7 cellular contexts compared by ENCODE assay signal in genomic region chr12:32533506-32533905, GRCh38.
DNase-seq lines count a peak whose midpoint lies in the region; ATAC-seq and TF ChIP-seq lines count a peak whose summit lies in the region.
"Not testable (repeated sequence)": the region's sequence is repeated elsewhere in the genome, so short reads cannot be mapped to it uniquely, and the experiment has no call there.

No MANE protein-coding gene starts in this region.

- not testable (repeated sequence) for H3K4me3 ChIP-seq in breast epithelium
- H3K4me3 ChIP-seq in gastroesophageal sphincter (peak overlapping the region; percentile 47 to 69), mucosa of rectum (ENCODE audit: low read length in 2 of 2) (peak overlapping the region; percentile 59 to 73), psoas muscle (peak overlapping the region; percentile 68)

- TF ChIP-seq POLR2A in breast epithelium (IDR thresholded peaks at IDR 0.05); gastroesophageal sphincter (IDR thresholded peaks at IDR 0.05): not testable (repeated sequence)

- WGBS in gastroesophageal sphincter (ENCODE audit: low coverage in 1 of 2), 2 donors, result 25 to 55% methylated on average over 9 to 10 of the region's 10 CpGs
- WGBS in psoas muscle, 3 donors, result 50 to 74% (median 53%) methylated on average over 10 of the region's 10 CpGs

- H3K27ac Mint-ChIP-seq in HFFc6, result peak overlapping the region; percentile 53; the same call in 1 of the 2 replicates

- H3K36me3 Mint-ChIP-seq in HFFc6 (ENCODE audit: low read depth), result not testable (repeated sequence)

- not testable (repeated sequence) for H3K27me3 ChIP-seq in breast epithelium; gastroesophageal sphincter; mucosa of rectum (ENCODE audit: control insufficient read depth in 2 of 2, insufficient read depth in 2 of 2, low read length in 2 of 2); psoas muscle (ENCODE audit: insufficient read depth in 3 of 3, low read length in 2 of 3)

- H3K27ac ChIP-seq in RWPE1, result peak overlapping the region; percentile 55
- peak overlapping the region; percentile 74 for H3K27ac ChIP-seq in breast epithelium
- peak overlapping the region; percentile 45 to 83 (median 80) for H3K27ac ChIP-seq in gastroesophageal sphincter
- peak overlapping the region; percentile 74 to 79 for H3K27ac ChIP-seq in mucosa of rectum (ENCODE audit: low read depth in 2 of 2, low read length in 2 of 2)
- H3K27ac ChIP-seq in psoas muscle, result peak overlapping the region; percentile 90
- peak overlapping the region; percentile 27 for H3K27ac ChIP-seq in temporal lobe (ENCODE audit: low read depth, low read length)

- not testable (repeated sequence) for DNase-seq in HFFc6; RWPE1 (ENCODE audit: low spot score); breast epithelium (ENCODE audit: low spot score in 2 of 2); psoas muscle

- H3K4me3 Mint-ChIP-seq in HFFc6, result not testable (repeated sequence)

- H3K9me3 ChIP-seq in breast epithelium; gastroesophageal sphincter; mucosa of rectum (ENCODE audit: control insufficient read depth in 2 of 2, low read length in 2 of 2); psoas muscle: not testable (repeated sequence)

- peak overlapping the region in 1 of 2 donors; percentile 57 for H3K9ac ChIP-seq in mucosa of rectum (ENCODE audit: low read depth in 1 of 2, low read length in 2 of 2)

- intact Hi-C loops in breast epithelium (cut with DNase I; ENCODE audit: low total_unique reads); psoas muscle (cut with DNase I): not testable (repeated sequence)

- POLR2A ChIA-PET in RWPE1 (lab: Yijun Ruan, JAX; ENCODE audit: low non-redundant PET), result not testable (repeated sequence)

- ATAC-seq in gastroesophageal sphincter, result not testable (repeated sequence)
- ATAC-seq in psoas muscle, result peak in 1 of 4 donors; percentile 17

- CTCF ChIA-PET in RWPE1 (lab: Yijun Ruan, JAX), result interaction anchor here (1.4 kb wide), 1 partner anchor 78 kb away, joined by 4 read pairs; no protein-coding TSS in a partner anchor

- H3K4me1 ChIP-seq in breast epithelium (peaks cover 0 to 11% of the 10 kb centered on the region in 2 donors), gastroesophageal sphincter (peaks cover 0 to 63% (median 6%) of the 10 kb centered on the region in 3 donors), mucosa of rectum (ENCODE audit: control insufficient read depth in 2 of 2, insufficient read depth in 2 of 2, low read length in 2 of 2) (peaks cover 16 to 34% of the 10 kb centered on the region in 2 donors), psoas muscle (peaks cover 62% of the 10 kb centered on the region)

- not testable (repeated sequence) for TF ChIP-seq EP300 in gastroesophageal sphincter (IDR thresholded peaks at IDR 0.05)

- H3K4me1 Mint-ChIP-seq in HFFc6 (ENCODE audit: low read depth), result peaks cover 45% of the 10 kb centered on the region

- not testable (repeated sequence) for H3K27me3 Mint-ChIP-seq in HFFc6 (ENCODE audit: insufficient read depth)

- not testable (repeated sequence) for TF ChIP-seq CTCF in HFFc6 (IDR thresholded peaks at IDR 0.05); RWPE1 (conservative IDR thresholded peaks at IDR 0.05; ENCODE audit: low read depth); breast epithelium (IDR thresholded peaks at IDR 0.05); gastroesophageal sphincter (IDR thresholded peaks at IDR 0.05); psoas muscle (IDR thresholded peaks at IDR 0.05)

- not testable (repeated sequence) for H3K9me3 Mint-ChIP-seq in HFFc6

- not testable (repeated sequence) for H3K36me3 ChIP-seq in breast epithelium; gastroesophageal sphincter; mucosa of rectum (ENCODE audit: control insufficient read depth in 2 of 2, insufficient read depth in 2 of 2, low read length in 2 of 2); psoas muscle (ENCODE audit: insufficient read depth in 1 of 2, low read depth in 1 of 2)

Comparison
In these comparisons a context has a peak if more than half of its experiments do, and no peak if none do; other contexts are left out.
1. H3K27ac ChIP-seq: peak in every context shown above with its lines; median percentile 90 in psoas muscle; 80 in gastroesophageal sphincter; 76 in mucosa of rectum; 74 in breast epithelium; 55 in RWPE1; 27 in temporal lobe.